Comparison of ENCODE assay signal across 8 cellular contexts in genomic region chr9:128863647-128864046, GRCh38. TPM values are rescaled to one million over a fixed set of nuclear protein-coding genes. Genes with fewer than 3 reads are reported as not detected.
DNase-seq lines count a peak whose midpoint lies in the region; ATAC-seq and TF ChIP-seq lines count a peak whose summit lies in the region.

No MANE protein-coding gene starts in this region.

- peaks cover 6% of the 10 kb centered on the region for H3K4me1 Mint-ChIP-seq in activated T-cell treated with anti-CD3 and anti-CD28 coated beads, Interleukin-2, amount 50 U/mL, for 72 hours (ENCODE audit: low read depth)
- H3K4me1 Mint-ChIP-seq in osteocyte (ENCODE audit: unreplicated experiment) (no peaks in the 10 kb centered on the region), type B pancreatic cell (ENCODE audit: unreplicated experiment) (peaks cover 5% of the 10 kb centered on the region)

- DNase-seq in EL (peak; percentile 63), RKO (ENCODE audit: low spot score) (peak; percentile 79), fibroblast of the conjunctiva (ENCODE audit: low read depth) (peak; percentile 26), osteocyte (ENCODE audit: extremely low spot score, unreplicated experiment) (peak; percentile 89), type B pancreatic cell (ENCODE audit: extremely low spot score, unreplicated experiment) (peak; percentile 84), NCI-H1436 (lab: John Stamatoyannopoulos, UW) (no peak)
- DNase-seq in activated T-cell treated with anti-CD3 and anti-CD28 coated beads, Interleukin-2, amount 50 U/mL, for 72 hours = peak; percentile 83 to 88

- ATAC-seq in HG03095 (IDR thresholded peaks at IDR 0.05; ENCODE audit: unreplicated experiment) = peak; percentile 52
- ATAC-seq in activated T-cell treated with anti-CD3 and anti-CD28 coated beads, Interleukin-2, amount 50 U/mL, for 72 hours (replicated peaks in 1 of 2) = peak; percentile 97 to 98

- no peak overlapping the region for H3K27ac Mint-ChIP-seq in activated T-cell treated with anti-CD3 and anti-CD28 coated beads, Interleukin-2, amount 50 U/mL, for 72 hours
- no peak overlapping the region for H3K27ac Mint-ChIP-seq in osteocyte (ENCODE audit: unreplicated experiment)
- H3K27ac Mint-ChIP-seq in type B pancreatic cell = no peak overlapping the region

- TF ChIP-seq CTCF in osteocyte (IDR thresholded peaks at IDR 0.05) (peak; percentile 91), type B pancreatic cell (conservative IDR thresholded peaks at IDR 0.05) (peak; percentile 96)

- H3K9me3 Mint-ChIP-seq in activated T-cell treated with anti-CD3 and anti-CD28 coated beads, Interleukin-2, amount 50 U/mL, for 72 hours = no peaks in the 10 kb centered on the region
- H3K9me3 Mint-ChIP-seq in osteocyte (ENCODE audit: unreplicated experiment) = no peaks in the 10 kb centered on the region
- H3K9me3 Mint-ChIP-seq in type B pancreatic cell = no peaks in the 10 kb centered on the region

- no peak overlapping the region for H3K4me3 Mint-ChIP-seq in activated T-cell treated with anti-CD3 and anti-CD28 coated beads, Interleukin-2, amount 50 U/mL, for 72 hours
- no peak overlapping the region for H3K4me3 Mint-ChIP-seq in osteocyte (ENCODE audit: unreplicated experiment)
- no peak overlapping the region for H3K4me3 Mint-ChIP-seq in type B pancreatic cell

- no peaks in the 10 kb centered on the region for H3K27me3 Mint-ChIP-seq in activated T-cell treated with anti-CD3 and anti-CD28 coated beads, Interleukin-2, amount 50 U/mL, for 72 hours (ENCODE audit: low read depth)
- H3K27me3 Mint-ChIP-seq in osteocyte (ENCODE audit: unreplicated experiment) (no peaks in the 10 kb centered on the region), type B pancreatic cell (no peaks in the 10 kb centered on the region)

- H3K36me3 Mint-ChIP-seq in activated T-cell treated with anti-CD3 and anti-CD28 coated beads, Interleukin-2, amount 50 U/mL, for 72 hours (ENCODE audit: insufficient read depth in 2 of 2) = no peaks in the 10 kb centered on the region
- H3K36me3 Mint-ChIP-seq in osteocyte (ENCODE audit: unreplicated experiment) = no peaks in the 10 kb centered on the region
- H3K36me3 Mint-ChIP-seq in type B pancreatic cell = no peaks in the 10 kb centered on the region

RNA-seq across cellular contexts. Expression of gene KYAT1, which starts 18.1 kb away (rescaled TPM):
- 10 to 100 TPM in 1 of 2 donors, 1 to 10 TPM in 1; 8.8 to 13.8 TPM for total RNA-seq in activated T-cell treated with anti-CD3 and anti-CD28 coated beads, Interleukin-2, amount 50 U/mL, for 72 hours
- 5.3 and 6.5 TPM in 2 replicates for total RNA-seq in osteocyte
- total RNA-seq in type B pancreatic cell (ENCODE audit: low replicate concordance) = 4.0 and 11.5 TPM in 2 replicates

RNA-seq across cellular contexts. Expression of gene LRRC8A, which starts 18.3 kb away (rescaled TPM):
- 10 to 100 TPM; 19.2 to 20.1 TPM for total RNA-seq in activated T-cell treated with anti-CD3 and anti-CD28 coated beads, Interleukin-2, amount 50 U/mL, for 72 hours
- 39.5 and 42.8 TPM in 2 replicates for total RNA-seq in osteocyte
- 33.2 and 38.2 TPM in 2 replicates for total RNA-seq in type B pancreatic cell (ENCODE audit: low replicate concordance)

RNA-seq across cellular contexts. Expression of gene SPOUT1, which starts 34.1 kb away (rescaled TPM):
- 10 to 100 TPM; 64.8 to 69.1 TPM for total RNA-seq in activated T-cell treated with anti-CD3 and anti-CD28 coated beads, Interleukin-2, amount 50 U/mL, for 72 hours
- total RNA-seq in osteocyte = 34.8 and 36.7 TPM in 2 replicates
- 46.7 and 53.4 TPM in 2 replicates for total RNA-seq in type B pancreatic cell (ENCODE audit: low replicate concordance)

RNA-seq across cellular contexts. Expression of gene ENDOG, which starts 45.3 kb away (rescaled TPM):
- total RNA-seq in activated T-cell treated with anti-CD3 and anti-CD28 coated beads, Interleukin-2, amount 50 U/mL, for 72 hours = 10 to 100 TPM; 12.7 to 15.0 TPM
- 24.4 and 29.3 TPM in 2 replicates for total RNA-seq in osteocyte
- total RNA-seq in type B pancreatic cell (ENCODE audit: low replicate concordance) = 24.1 and 30.8 TPM in 2 replicates

RNA-seq across cellular contexts. Expression of gene PHYHD1, which starts 57.1 kb away (rescaled TPM):
- total RNA-seq in activated T-cell treated with anti-CD3 and anti-CD28 coated beads, Interleukin-2, amount 50 U/mL, for 72 hours = 1 to 10 TPM; 1.1 to 1.9 TPM
- 4.6 and 6.0 TPM in 2 replicates for total RNA-seq in osteocyte
- 10.0 and 14.3 TPM in 2 replicates for total RNA-seq in type B pancreatic cell (ENCODE audit: low replicate concordance)
